In the genomic region with DNA sequence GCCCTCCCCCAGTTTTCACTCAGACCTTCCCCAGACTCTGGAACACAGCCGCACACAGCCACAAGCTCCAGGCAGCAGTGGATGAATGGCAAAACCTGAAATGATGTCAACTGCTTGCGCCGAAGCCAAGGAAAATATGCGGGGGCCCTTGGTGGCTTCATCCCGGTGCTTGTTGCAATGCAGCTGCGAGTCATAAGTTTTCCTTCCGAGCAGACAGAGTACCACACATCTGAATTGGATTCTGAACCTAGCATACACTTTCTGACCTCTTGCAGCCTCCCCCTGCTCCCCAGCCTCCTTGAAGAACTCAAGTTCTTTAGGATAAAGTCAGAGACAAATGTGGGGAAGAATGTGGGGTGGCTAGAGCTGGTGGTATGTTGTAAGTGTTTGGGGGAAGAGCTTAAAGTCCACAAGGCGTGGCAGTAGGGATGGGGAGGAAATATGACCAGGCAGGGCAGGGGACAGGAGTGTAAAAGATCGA, we compare ENCODE assay signal across 14 cellular contexts.
DNase-seq lines count a peak whose midpoint lies in the region; ATAC-seq and TF ChIP-seq lines count a peak whose summit lies in the region.
"Had no signal": no experiment of that assay in that cellular context is flagged by ENCODE, and none has a peak within 500 bp of the region (broad histone marks: within the 10 kb centered on the region; RNA-seq: fewer than 3 reads in every experiment).

No MANE protein-coding gene starts in this region.

- no peaks in the 10 kb centered on the region for H3K36me3 ChIP-seq in esophagus squamous epithelium
- H3K36me3 ChIP-seq: adrenal gland, neutrophil, suprapubic skin had no signal

- intact Hi-C loops in esophagus squamous epithelium (cut with DNase I) = no loop called here
- intact Hi-C loops in activated naive CD4-positive, alpha-beta T cell treated with anti-CD3 and anti-CD28 coated beads for 36 hours (cut with micrococcal nuclease) = no loop called here

- peak; percentile 50 for ATAC-seq in SK-N-SH treated with all-trans-retinoic acid at 6 μM for 48 hours

- H3K9me3 Mint-ChIP-seq in progenitor cell of endocrine pancreas (ENCODE audit: low read depth) = no peaks in the 10 kb centered on the region
- no peaks in the 10 kb centered on the region for H3K9me3 Mint-ChIP-seq in activated naive CD4-positive, alpha-beta T cell treated with anti-CD3 and anti-CD28 coated beads for 36 hours

- TF ChIP-seq CTCF in AG10803 (conservative IDR thresholded peaks at IDR 0.05; ENCODE audit: low read length) = no peak
- TF ChIP-seq CTCF in foreskin fibroblast (IDR thresholded peaks at IDR 0.05; ENCODE audit: low read depth, low read length) = no peak
- no peak for TF ChIP-seq CTCF in progenitor cell of endocrine pancreas (IDR thresholded peaks at IDR 0.05; ENCODE audit: unreplicated experiment)
- no peak for TF ChIP-seq CTCF in esophagus squamous epithelium (IDR thresholded peaks at IDR 0.05)

- 60 to 81% methylated on average over 7 to 9 of the region's 9 CpGs for WGBS in esophagus squamous epithelium, 2 donors

- H3K27me3 Mint-ChIP-seq in progenitor cell of endocrine pancreas = peaks cover 3% of the 10 kb centered on the region
- H3K27me3 Mint-ChIP-seq in activated naive CD4-positive, alpha-beta T cell treated with anti-CD3 and anti-CD28 coated beads for 36 hours (ENCODE audit: low read depth) = no peaks in the 10 kb centered on the region

- DNase-seq in AG10803 (ENCODE audit: low read depth) (peak; percentile 75), foreskin fibroblast (peak; percentile 83 to 91), progenitor cell of endocrine pancreas (ENCODE audit: low spot score, unreplicated experiment) (no peak), esophagus squamous epithelium (lab: John Stamatoyannopoulos, UW) (no peak), COR-L47 (lab: John Stamatoyannopoulos, UW) (no peak), NCI-H510A (lab: John Stamatoyannopoulos, UW) (no peak)
- DNase-seq in activated naive CD4-positive, alpha-beta T cell treated with anti-CD3 and anti-CD28 coated beads for 36 hours = no peak
- DNase-seq: GF-D8, NCI-H1694 treated with DMSO at 0.1 percent for 48 hours had no signal

- H3K4me1 Mint-ChIP-seq in progenitor cell of endocrine pancreas (ENCODE audit: low read depth) = peaks cover 2% of the 10 kb centered on the region
- H3K4me1 Mint-ChIP-seq in activated naive CD4-positive, alpha-beta T cell treated with anti-CD3 and anti-CD28 coated beads for 36 hours (ENCODE audit: low read depth) = no peaks in the 10 kb centered on the region

- H3K4me3 Mint-ChIP-seq in progenitor cell of endocrine pancreas (ENCODE audit: low read depth) = no peak overlapping the region
- H3K4me3 Mint-ChIP-seq in activated naive CD4-positive, alpha-beta T cell treated with anti-CD3 and anti-CD28 coated beads for 36 hours = no peak overlapping the region

- CTCF ChIA-PET in activated naive CD4-positive, alpha-beta T cell treated with anti-CD3 and anti-CD28 coated beads for 36 hours (lab: Charles Lee) = no interaction called here

- no peak for TF ChIP-seq POLR2A in esophagus squamous epithelium (IDR thresholded peaks at IDR 0.05)

- H3K27ac ChIP-seq in esophagus squamous epithelium = no peak overlapping the region
- H3K27ac ChIP-seq: C4-2B, neutrophil, suprapubic skin had no signal

- H3K9me3 ChIP-seq in esophagus squamous epithelium = no peaks in the 10 kb centered on the region
- H3K9me3 ChIP-seq: adrenal gland, neutrophil, suprapubic skin had no signal

- peaks cover 0 to 10% (median 2%) of the 10 kb centered on the region in 3 donors for H3K4me1 ChIP-seq in esophagus squamous epithelium
- H3K4me1 ChIP-seq: adrenal gland, suprapubic skin had no signal

- H3K27me3 ChIP-seq in esophagus squamous epithelium = peaks cover 0 to 5% (median 0%) of the 10 kb centered on the region in 4 donors
- H3K27me3 ChIP-seq: adrenal gland, neutrophil had no signal

- no peak overlapping the region for H3K4me3 ChIP-seq in AG10803 (ENCODE audit: low read length)
- no peak overlapping the region for H3K4me3 ChIP-seq in foreskin fibroblast (ENCODE audit: low read depth in 1 of 2, low read length in 2 of 2)
- no peak overlapping the region for H3K4me3 ChIP-seq in esophagus squamous epithelium
- H3K4me3 ChIP-seq: adrenal gland, suprapubic skin had no signal

- H3K36me3 Mint-ChIP-seq in progenitor cell of endocrine pancreas (ENCODE audit: insufficient read depth) = no peaks in the 10 kb centered on the region
- no peaks in the 10 kb centered on the region for H3K36me3 Mint-ChIP-seq in activated naive CD4-positive, alpha-beta T cell treated with anti-CD3 and anti-CD28 coated beads for 36 hours (ENCODE audit: low read depth)

- peak overlapping the region; percentile 58 for H3K27ac Mint-ChIP-seq in progenitor cell of endocrine pancreas
- H3K27ac Mint-ChIP-seq in activated naive CD4-positive, alpha-beta T cell treated with anti-CD3 and anti-CD28 coated beads for 36 hours = no peak overlapping the region

TF ChIP-seq in SK-N-SH treated with all-trans-retinoic acid at 6 μM for 48 hours, 23 proteins besides CTCF, POLR2A, EP300 and RAD21:
- TF ChIP-seq ZNF8 (CRISPR knock-in tag; IDR thresholded peaks at IDR 0.05) = no peak
- TF ChIP-seq, protein P1, sequence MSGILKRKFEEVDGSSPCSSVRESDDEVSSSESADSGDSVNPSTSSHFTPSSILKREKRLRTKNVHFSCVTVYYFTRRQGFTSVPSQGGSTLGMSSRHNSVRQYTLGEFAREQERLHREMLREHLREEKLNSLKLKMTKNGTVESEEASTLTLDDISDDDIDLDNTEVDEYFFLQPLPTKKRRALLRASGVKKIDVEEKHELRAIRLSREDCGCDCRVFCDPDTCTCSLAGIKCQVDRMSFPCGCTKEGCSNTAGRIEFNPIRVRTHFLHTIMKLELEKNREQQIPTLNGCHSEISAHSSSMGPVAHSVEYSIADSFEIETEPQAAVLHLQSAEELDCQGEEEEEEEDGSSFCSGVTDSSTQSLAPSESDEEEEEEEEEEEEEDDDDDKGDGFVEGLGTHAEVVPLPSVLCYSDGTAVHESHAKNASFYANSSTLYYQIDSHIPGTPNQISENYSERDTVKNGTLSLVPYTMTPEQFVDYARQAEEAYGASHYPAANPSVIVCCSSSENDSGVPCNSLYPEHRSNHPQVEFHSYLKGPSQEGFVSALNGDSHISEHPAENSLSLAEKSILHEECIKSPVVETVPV (CRISPR knock-in tag; IDR thresholded peaks at IDR 0.05) = no peak
- TF ChIP-seq, protein P2, sequence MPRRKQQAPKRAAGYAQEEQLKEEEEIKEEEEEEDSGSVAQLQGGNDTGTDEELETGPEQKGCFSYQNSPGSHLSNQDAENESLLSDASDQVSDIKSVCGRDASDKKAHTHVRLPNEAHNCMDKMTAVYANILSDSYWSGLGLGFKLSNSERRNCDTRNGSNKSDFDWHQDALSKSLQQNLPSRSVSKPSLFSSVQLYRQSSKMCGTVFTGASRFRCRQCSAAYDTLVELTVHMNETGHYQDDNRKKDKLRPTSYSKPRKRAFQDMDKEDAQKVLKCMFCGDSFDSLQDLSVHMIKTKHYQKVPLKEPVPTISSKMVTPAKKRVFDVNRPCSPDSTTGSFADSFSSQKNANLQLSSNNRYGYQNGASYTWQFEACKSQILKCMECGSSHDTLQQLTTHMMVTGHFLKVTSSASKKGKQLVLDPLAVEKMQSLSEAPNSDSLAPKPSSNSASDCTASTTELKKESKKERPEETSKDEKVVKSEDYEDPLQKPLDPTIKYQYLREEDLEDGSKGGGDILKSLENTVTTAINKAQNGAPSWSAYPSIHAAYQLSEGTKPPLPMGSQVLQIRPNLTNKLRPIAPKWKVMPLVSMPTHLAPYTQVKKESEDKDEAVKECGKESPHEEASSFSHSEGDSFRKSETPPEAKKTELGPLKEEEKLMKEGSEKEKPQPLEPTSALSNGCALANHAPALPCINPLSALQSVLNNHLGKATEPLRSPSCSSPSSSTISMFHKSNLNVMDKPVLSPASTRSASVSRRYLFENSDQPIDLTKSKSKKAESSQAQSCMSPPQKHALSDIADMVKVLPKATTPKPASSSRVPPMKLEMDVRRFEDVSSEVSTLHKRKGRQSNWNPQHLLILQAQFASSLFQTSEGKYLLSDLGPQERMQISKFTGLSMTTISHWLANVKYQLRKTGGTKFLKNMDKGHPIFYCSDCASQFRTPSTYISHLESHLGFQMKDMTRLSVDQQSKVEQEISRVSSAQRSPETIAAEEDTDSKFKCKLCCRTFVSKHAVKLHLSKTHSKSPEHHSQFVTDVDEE (CRISPR knock-in tag; IDR thresholded peaks at IDR 0.05) = no peak
- TF ChIP-seq, protein P3, sequence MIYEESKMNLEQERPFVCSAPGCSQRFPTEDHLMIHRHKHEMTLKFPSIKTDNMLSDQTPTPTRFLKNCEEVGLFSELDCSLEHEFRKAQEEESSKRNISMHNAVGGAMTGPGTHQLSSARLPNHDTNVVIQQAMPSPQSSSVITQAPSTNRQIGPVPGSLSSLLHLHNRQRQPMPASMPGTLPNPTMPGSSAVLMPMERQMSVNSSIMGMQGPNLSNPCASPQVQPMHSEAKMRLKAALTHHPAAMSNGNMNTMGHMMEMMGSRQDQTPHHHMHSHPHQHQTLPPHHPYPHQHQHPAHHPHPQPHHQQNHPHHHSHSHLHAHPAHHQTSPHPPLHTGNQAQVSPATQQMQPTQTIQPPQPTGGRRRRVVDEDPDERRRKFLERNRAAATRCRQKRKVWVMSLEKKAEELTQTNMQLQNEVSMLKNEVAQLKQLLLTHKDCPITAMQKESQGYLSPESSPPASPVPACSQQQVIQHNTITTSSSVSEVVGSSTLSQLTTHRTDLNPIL (CRISPR knock-in tag; IDR thresholded peaks at IDR 0.05; ENCODE audit: low read depth) = no peak
- no peak for TF ChIP-seq ZFP30 (CRISPR knock-in tag; IDR thresholded peaks at IDR 0.05)
- TF ChIP-seq PPARA (CRISPR knock-in tag; IDR thresholded peaks at IDR 0.05; ENCODE audit: borderline replicate concordance) = no peak
- no peak for TF ChIP-seq TOX (CRISPR knock-in tag; IDR thresholded peaks at IDR 0.05; ENCODE audit: borderline replicate concordance)
- no peak for TF ChIP-seq GLIS3 (CRISPR knock-in tag; IDR thresholded peaks at IDR 0.05)

Comparison
In these comparisons a context has a peak if more than half of its experiments do, and no peak if none do; other contexts are left out.
1. DNase-seq: peak in AG10803 (single experiment) and foreskin fibroblast (2 of 2); none in progenitor cell of endocrine pancreas (single experiment), esophagus squamous epithelium (single experiment), activated naive CD4-positive, alpha-beta T cell treated with anti-CD3 and anti-CD28 coated beads for 36 hours (single experiment), COR-L47 (single experiment) and NCI-H510A (single experiment).